1 cellular context compared by ENCODE assay signal in the genomic region with DNA sequence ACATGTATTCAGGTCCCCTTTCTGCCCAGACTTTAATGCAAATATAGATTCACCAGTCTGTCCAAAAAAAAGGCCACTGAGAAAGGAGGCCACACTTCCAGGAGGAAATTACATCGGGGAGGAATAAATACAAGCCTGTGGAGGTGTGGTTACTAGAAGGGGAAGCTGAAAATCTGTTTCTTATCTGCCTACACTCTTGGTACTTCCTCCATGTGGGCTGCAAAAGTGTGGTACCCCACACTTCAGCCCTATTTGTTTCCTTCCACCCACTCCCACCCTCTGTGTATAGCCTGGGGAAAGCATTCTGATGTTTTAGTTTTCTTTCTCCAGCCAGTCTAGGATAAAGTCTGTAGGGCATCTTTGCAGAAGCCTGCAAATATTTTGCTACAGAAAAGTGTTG.
TF ChIP-seq lines count a peak whose summit lies in the region.

No MANE protein-coding gene starts in this region.

TF ChIP-seq in HEK293, 187 proteins besides CTCF, POLR2A, EP300 and RAD21 (continued from another document):
- peak; percentile 84 for TF ChIP-seq ZFHX2 (tag by site-specific recombination; conservative IDR thresholded peaks at IDR 0.05)
- TF ChIP-seq, protein P1, sequence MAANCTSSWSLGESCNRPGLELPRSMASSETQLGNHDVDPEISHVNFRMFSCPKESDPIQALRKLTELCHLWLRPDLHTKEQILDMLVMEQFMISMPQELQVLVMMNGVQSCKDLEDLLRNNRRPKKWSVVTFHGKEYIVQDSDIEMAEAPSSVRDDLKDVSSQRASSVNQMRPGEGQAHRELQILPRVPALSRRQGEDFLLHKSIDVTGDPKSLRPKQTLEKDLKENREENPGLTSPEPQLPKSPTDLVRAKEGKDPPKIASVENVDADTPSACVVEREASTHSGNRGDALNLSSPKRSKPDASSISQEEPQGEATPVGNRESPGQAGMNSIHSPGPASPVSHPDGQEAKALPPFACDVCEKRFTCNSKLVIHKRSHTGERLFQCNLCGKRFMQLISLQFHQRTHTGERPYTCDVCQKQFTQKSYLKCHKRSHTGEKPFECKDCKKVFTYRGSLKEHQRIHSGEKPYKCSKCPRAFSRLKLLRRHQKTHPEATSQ (tag by site-specific recombination; IDR thresholded peaks at IDR 0.05), result no peak
